30 cellular contexts compared by ENCODE assay signal in the genomic region with DNA sequence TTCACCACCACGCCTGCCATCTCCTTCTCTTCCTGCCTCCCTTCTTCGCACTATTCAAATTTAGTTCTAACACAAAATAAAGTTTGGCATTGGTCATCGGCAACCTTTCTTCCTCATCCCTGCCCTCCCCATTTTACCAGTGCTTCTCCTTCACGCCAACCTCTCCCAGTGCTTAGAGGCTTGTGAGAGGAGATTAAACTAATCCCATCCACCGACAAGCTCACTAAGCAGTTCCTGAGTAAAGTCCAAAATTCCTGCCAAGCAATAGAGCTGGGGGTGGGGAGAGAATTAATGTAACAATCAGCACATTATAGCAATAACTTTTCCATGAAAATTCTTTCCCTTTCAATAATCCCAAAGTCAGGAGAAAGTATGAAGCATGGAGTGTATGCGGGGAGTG.
"Had no signal": no experiment of that assay in that cellular context is flagged by ENCODE, and none has a peak within 500 bp of the region (broad histone marks: within the 10 kb centered on the region; RNA-seq: fewer than 3 reads in every experiment).

No MANE protein-coding gene starts in this region.

- H3K27ac Mint-ChIP-seq: activated CD4-positive, alpha-beta T cell treated with anti-CD3 and anti-CD28 coated beads for 36 hours; activated CD4-positive, alpha-beta T cell treated with anti-CD3 and anti-CD28 coated beads, Interleukin-2, amount 10 ng/mL, durations not matched to agents 7 days and 5 days; activated CD8-positive, alpha-beta T cell treated with anti-CD3 and anti-CD28 coated beads, Interleukin-2, amount 10 ng/mL, durations not matched to agents 7 days and 5 days; activated naive CD4-positive, alpha-beta T cell treated with anti-CD3 and anti-CD28 coated beads, Interleukin-2, amount 50 U/mL, for 24 hours; activated naive CD8-positive, alpha-beta T cell treated with anti-CD3 and anti-CD28 coated beads, Interleukin-2, amount 10 ng/mL, durations not matched to agents 7 days and 5 days; activated T-cell treated with anti-CD3 and anti-CD28 coated beads, Interleukin-2, amount 50 U/mL, for 24 hours; activated T-helper 2 cell treated with anti-CD3 and anti-CD28 coated beads, Interferon-gamma antibody, Interleukin-2, Interleukin-4, amounts not matched to agents 10 μg/mL and 5 μg/mL and 100 μg/mL, durations not matched to agents 14 hours and 24 hours and 36 hours had no signal

- H3K4me1 ChIP-seq: ascending aorta, breast epithelium had no signal

- H3K36me3 Mint-ChIP-seq: activated naive CD4-positive, alpha-beta T cell treated with anti-CD3 and anti-CD28 coated beads, Interleukin-2, amount 50 U/mL, for 24 hours; activated naive CD8-positive, alpha-beta T cell treated with anti-CD3 and anti-CD28 coated beads, Interleukin-2, amount 10 ng/mL, durations not matched to agents 7 days and 5 days had no signal

- H3K4me1 Mint-ChIP-seq: activated CD4-positive, alpha-beta T cell treated with anti-CD3 and anti-CD28 coated beads for 36 hours; activated CD4-positive, alpha-beta T cell treated with anti-CD3 and anti-CD28 coated beads, Interleukin-2, amount 10 ng/mL, durations not matched to agents 7 days and 5 days; activated naive CD4-positive, alpha-beta T cell treated with anti-CD3 and anti-CD28 coated beads, Interleukin-2, amount 50 U/mL, for 24 hours; activated naive CD8-positive, alpha-beta T cell treated with anti-CD3 and anti-CD28 coated beads, Interleukin-2, amount 10 ng/mL, durations not matched to agents 7 days and 5 days had no signal

- H3K36me3 ChIP-seq: ascending aorta, breast epithelium, MG63, SJCRH30 had no signal

- H3K4me3 Mint-ChIP-seq: activated CD4-positive, alpha-beta T cell treated with anti-CD3 and anti-CD28 coated beads for 36 hours; activated CD4-positive, alpha-beta T cell treated with anti-CD3 and anti-CD28 coated beads, Interleukin-2, amount 10 ng/mL, durations not matched to agents 7 days and 5 days; activated CD8-positive, alpha-beta T cell treated with anti-CD3 and anti-CD28 coated beads, Interleukin-2, amount 10 ng/mL, durations not matched to agents 7 days and 5 days; activated naive CD4-positive, alpha-beta T cell treated with anti-CD3 and anti-CD28 coated beads, Interleukin-2, amount 50 U/mL, for 24 hours; activated naive CD8-positive, alpha-beta T cell treated with anti-CD3 and anti-CD28 coated beads, Interleukin-2, amount 10 ng/mL, durations not matched to agents 7 days and 5 days; activated T-cell treated with anti-CD3 and anti-CD28 coated beads, Interleukin-2, amount 50 U/mL, for 24 hours had no signal

- DNase-seq: activated CD4-positive, alpha-beta T cell treated with anti-CD3 and anti-CD28 coated beads for 36 hours; activated CD4-positive, alpha-beta T cell treated with anti-CD3 and anti-CD28 coated beads, Interleukin-2, amount 10 ng/mL, durations not matched to agents 7 days and 5 days; activated CD4-positive, alpha-beta T cell treated with anti-CD3 and anti-CD28 coated beads, Interleukin-2, amount 50 U/mL, for 48 hours; activated CD8-positive, alpha-beta T cell treated with anti-CD3 and anti-CD28 coated beads, Interleukin-2, amount 10 ng/mL, durations not matched to agents 7 days and 5 days; activated gamma-delta T cell; activated naive CD4-positive, alpha-beta T cell treated with Interleukin-2 at 50 U/mL for 16 hours; activated naive CD8-positive, alpha-beta T cell treated with anti-CD3 and anti-CD28 coated beads, Interleukin-2, amount 10 ng/mL, durations not matched to agents 7 days and 5 days; activated T-cell treated with anti-CD3 and anti-CD28 coated beads, Interleukin-2, amount 50 U/mL, for 24 hours; amygdala; Kasumi-1; KBM-7; MG63; NCI-H1048; NCI-H1105 treated with DMSO at 0.1 percent for 48 hours; NCI-H1436; NCI-H1694; NCI-H1930; NCI-H2081 treated with DMSO at 0.1 percent for 48 hours; NCI-H226; NCI-H446 treated with DMSO at 0.1 percent for 48 hours; NCI-H526; NCI-H748 treated with DMSO at 0.1 percent for 48 hours; SHP77; SJCRH30; T1000 had no signal

- H3K4me3 ChIP-seq: ascending aorta, breast epithelium, MG63, SJCRH30, SK-N-MC had no signal

- H3K9me3 Mint-ChIP-seq: activated CD4-positive, alpha-beta T cell treated with anti-CD3 and anti-CD28 coated beads, Interleukin-2, amount 10 ng/mL, durations not matched to agents 7 days and 5 days; activated naive CD4-positive, alpha-beta T cell treated with anti-CD3 and anti-CD28 coated beads, Interleukin-2, amount 50 U/mL, for 24 hours; activated T-cell treated with anti-CD3 and anti-CD28 coated beads, Interleukin-2, amount 50 U/mL, for 24 hours; activated T-helper 2 cell treated with anti-CD3 and anti-CD28 coated beads, Interferon-gamma antibody, Interleukin-2, Interleukin-4, amounts not matched to agents 10 μg/mL and 5 μg/mL and 100 μg/mL, durations not matched to agents 14 hours and 24 hours and 36 hours had no signal

- H3K27me3 ChIP-seq: ascending aorta, breast epithelium, MG63, SJCRH30 had no signal

- H3K27me3 Mint-ChIP-seq: activated CD4-positive, alpha-beta T cell treated with anti-CD3 and anti-CD28 coated beads for 36 hours; activated CD4-positive, alpha-beta T cell treated with anti-CD3 and anti-CD28 coated beads, Interleukin-2, amount 10 ng/mL, durations not matched to agents 7 days and 5 days; activated naive CD4-positive, alpha-beta T cell treated with anti-CD3 and anti-CD28 coated beads, Interleukin-2, amount 50 U/mL, for 24 hours; activated naive CD8-positive, alpha-beta T cell treated with anti-CD3 and anti-CD28 coated beads, Interleukin-2, amount 10 ng/mL, durations not matched to agents 7 days and 5 days; activated T-cell treated with anti-CD3 and anti-CD28 coated beads, Interleukin-2, amount 50 U/mL, for 24 hours had no signal

- H3K27ac ChIP-seq: ascending aorta, breast epithelium, SJCRH30, SK-N-MC had no signal

- H3K9me3 ChIP-seq: ascending aorta, breast epithelium, MG63, SJCRH30 had no signal
